Comparison of ENCODE assay signal across 1 cellular context in genomic region chr9:122930933-122931850, GRCh38.
TF ChIP-seq lines count a peak whose summit lies in the region.

ZBTB26 (minus strand) TSS chr9:122931512; CDS start chr9:122919934, 11,578 bp downstream.

TF ChIP-seq in HepG2, 621 proteins besides CTCF, POLR2A, EP300 and RAD21 (continued from another document and continues in another):
- TF ChIP-seq ATF2 (CRISPR knock-in tag; IDR thresholded peaks at IDR 0.05), result peak; percentile 40; the same call in 1 of the 2 replicates
- TF ChIP-seq TEAD3 (CRISPR knock-in tag; optimal IDR thresholded peaks at IDR 0.05; ENCODE audit: borderline replicate concordance), result peak; percentile 72
- TF ChIP-seq ZBTB49 (CRISPR knock-in tag; IDR thresholded peaks at IDR 0.05; ENCODE audit: borderline replicate concordance), result no peak
- TF ChIP-seq ZSCAN5A (CRISPR knock-in tag; IDR thresholded peaks at IDR 0.05; ENCODE audit: borderline replicate concordance), result peak; percentile 53; the same call in 1 of the 2 replicates
- no peak for TF ChIP-seq ZNF121 (CRISPR knock-in tag; IDR thresholded peaks at IDR 0.05)
- TF ChIP-seq NFE2L1 (CRISPR knock-in tag; IDR thresholded peaks at IDR 0.05; ENCODE audit: borderline replicate concordance), result no peak
- TF ChIP-seq ZSCAN20 (CRISPR knock-in tag; IDR thresholded peaks at IDR 0.05; ENCODE audit: borderline replicate concordance), result 0 out of 2 replicates have a peak, but pooled peaks have one; percentile 49
- TF ChIP-seq ZNF562 (CRISPR knock-in tag; IDR thresholded peaks at IDR 0.05; ENCODE audit: borderline replicate concordance), result no peak
- TF ChIP-seq MXD3 (CRISPR knock-in tag; IDR thresholded peaks at IDR 0.05), result no peak; the same call in 1 of the 2 replicates
- TF ChIP-seq ZBTB33 (CRISPR knock-in tag; IDR thresholded peaks at IDR 0.05), result peak; percentile 38; the same call in 1 of the 2 replicates
- peak; percentile 93 for TF ChIP-seq ZNF281 (CRISPR knock-in tag; IDR thresholded peaks at IDR 0.05; ENCODE audit: borderline replicate concordance)
- no peak for TF ChIP-seq KDM6A (CRISPR knock-in tag; IDR thresholded peaks at IDR 0.05; ENCODE audit: low read depth)
- TF ChIP-seq ZBTB34 (CRISPR knock-in tag; IDR thresholded peaks at IDR 0.05), result no peak
- peak; percentile 38; the same call in 1 of the 2 replicates for TF ChIP-seq ZBTB38 (CRISPR knock-in tag; IDR thresholded peaks at IDR 0.05)
- TF ChIP-seq ZNF33B (CRISPR knock-in tag; IDR thresholded peaks at IDR 0.05), result peak; percentile 58; the same call in 1 of the 2 replicates
- TF ChIP-seq AKAP8 (CRISPR knock-in tag; IDR thresholded peaks at IDR 0.05), result 0 out of 2 replicates have a peak, but pooled peaks have one; percentile 26
- TF ChIP-seq NR2F6 (IDR thresholded peaks at IDR 0.05), result no peak
- peak; percentile 50 for TF ChIP-seq NR2F6 (CRISPR knock-in tag; IDR thresholded peaks at IDR 0.05)
- no peak for TF ChIP-seq ZNF589 (CRISPR knock-in tag; conservative IDR thresholded peaks at IDR 0.05)
- TF ChIP-seq ZBTB44 (CRISPR knock-in tag; IDR thresholded peaks at IDR 0.05), result no peak
- no peak; the same call in 1 of the 2 replicates for TF ChIP-seq ZNF264 (CRISPR knock-in tag; IDR thresholded peaks at IDR 0.05)
- peak; percentile 66; the same call in 1 of the 2 replicates for TF ChIP-seq MAZ (IDR thresholded peaks at IDR 0.05; ENCODE audit: borderline replicate concordance, low read depth, low read length)
- peak; percentile 80 for TF ChIP-seq MAZ (CRISPR knock-in tag; IDR thresholded peaks at IDR 0.05; ENCODE audit: low read depth)
- no peak for TF ChIP-seq NFE2L2 (IDR thresholded peaks at IDR 0.05; ENCODE audit: low read length)
- no peak for TF ChIP-seq ZBTB4 (CRISPR knock-in tag; IDR thresholded peaks at IDR 0.05; ENCODE audit: borderline replicate concordance)
- peak; percentile 43; the same call in 1 of the 2 replicates for TF ChIP-seq ZNF331 (CRISPR knock-in tag; IDR thresholded peaks at IDR 0.05)
- TF ChIP-seq ADNP (CRISPR knock-in tag; IDR thresholded peaks at IDR 0.05), result no peak
- TF ChIP-seq ATM (IDR thresholded peaks at IDR 0.05; ENCODE audit: borderline replicate concordance), result no peak
- TF ChIP-seq NBN (conservative IDR thresholded peaks at IDR 0.05), result no peak
- peak; percentile 91 for TF ChIP-seq FOXK1 (CRISPR knock-in tag; IDR thresholded peaks at IDR 0.05; ENCODE audit: borderline replicate concordance, low read depth)
- peak; percentile 69 for TF ChIP-seq ETV5 (CRISPR knock-in tag; IDR thresholded peaks at IDR 0.05; ENCODE audit: borderline replicate concordance)
- no peak for TF ChIP-seq PHF5A (CRISPR knock-in tag; IDR thresholded peaks at IDR 0.05; ENCODE audit: low read depth, unreplicated experiment)
- peak; percentile 70; the same call in 1 of the 2 replicates for TF ChIP-seq NFKBIZ (CRISPR knock-in tag; IDR thresholded peaks at IDR 0.05)
- no peak for TF ChIP-seq GMEB2 (CRISPR knock-in tag; IDR thresholded peaks at IDR 0.05; ENCODE audit: low read depth)
- no peak for TF ChIP-seq CSRNP2 (CRISPR knock-in tag; conservative IDR thresholded peaks at IDR 0.05; ENCODE audit: low read depth)
- 0 out of 2 replicates have a peak, but pooled peaks have one; percentile 13 for TF ChIP-seq ZNF740 (CRISPR knock-in tag; IDR thresholded peaks at IDR 0.05)
- no peak for TF ChIP-seq HMG20A (CRISPR knock-in tag; IDR thresholded peaks at IDR 0.05; ENCODE audit: borderline replicate concordance)
